Comparison of ENCODE assay signal across 8 cellular contexts in genomic region chr6:141677598-141678211, GRCh38.
DNase-seq lines count a peak whose midpoint lies in the region; ATAC-seq and TF ChIP-seq lines count a peak whose summit lies in the region.

No MANE protein-coding gene starts in this region.

- ATAC-seq in HG03439 (IDR thresholded peaks at IDR 0.05; ENCODE audit: unreplicated experiment): peak; percentile 59
- no peak for ATAC-seq in HG03442 (IDR thresholded peaks at IDR 0.05; ENCODE audit: unreplicated experiment)

- TF ChIP-seq CTCF in 22Rv1 (IDR thresholded peaks at IDR 0.05): peak; percentile 79
- peak; percentile 44 for TF ChIP-seq CTCF in GM12865 (IDR thresholded peaks at IDR 0.05; ENCODE audit: insufficient read depth, low read depth, low read length, missing control alignments)
- TF ChIP-seq CTCF in fibroblast of the aortic adventitia (IDR thresholded peaks at IDR 0.05; ENCODE audit: insufficient read depth, low read length): peak; percentile 76
- peak; percentile 85 for TF ChIP-seq CTCF in type B pancreatic cell (conservative IDR thresholded peaks at IDR 0.05)

- H3K27me3 Mint-ChIP-seq in type B pancreatic cell: no peaks in the 10 kb centered on the region

- DNase-seq in GM12865 (ENCODE audit: low read depth) (peak; percentile 38), RPMI8226 (peak; percentile 24), fibroblast of the aortic adventitia (ENCODE audit: low read depth) (peak; percentile 62), type B pancreatic cell (ENCODE audit: extremely low spot score, unreplicated experiment) (no peak), Ammon's horn (ENCODE audit: low spot score) (no peak)

- H3K4me3 Mint-ChIP-seq in type B pancreatic cell: no peak overlapping the region

- H3K27ac Mint-ChIP-seq in type B pancreatic cell: no peak overlapping the region

- H3K9me3 Mint-ChIP-seq in type B pancreatic cell: no peaks in the 10 kb centered on the region

- H3K4me3 ChIP-seq in GM12865 (ENCODE audit: low read depth, low read length): no peak overlapping the region
- no peak overlapping the region for H3K4me3 ChIP-seq in fibroblast of the aortic adventitia (ENCODE audit: low read depth, low read length)

- H3K4me1 Mint-ChIP-seq in type B pancreatic cell (ENCODE audit: unreplicated experiment): no peaks in the 10 kb centered on the region

- no peak overlapping the region for H3K27ac ChIP-seq in 22Rv1

- H3K36me3 Mint-ChIP-seq in type B pancreatic cell: no peaks in the 10 kb centered on the region

Comparison
In these comparisons a context has a peak if more than half of its experiments do, and no peak if none do; other contexts are left out.
1. DNase-seq: peak in GM12865 (single experiment), RPMI8226 (single experiment) and fibroblast of the aortic adventitia (single experiment); none in type B pancreatic cell (single experiment) and Ammon's horn (single experiment).
2. Peak in every context shown above with its lines, with median percentiles within 50 percentile points of each other: CTCF ChIP-seq.